In the genomic region with DNA sequence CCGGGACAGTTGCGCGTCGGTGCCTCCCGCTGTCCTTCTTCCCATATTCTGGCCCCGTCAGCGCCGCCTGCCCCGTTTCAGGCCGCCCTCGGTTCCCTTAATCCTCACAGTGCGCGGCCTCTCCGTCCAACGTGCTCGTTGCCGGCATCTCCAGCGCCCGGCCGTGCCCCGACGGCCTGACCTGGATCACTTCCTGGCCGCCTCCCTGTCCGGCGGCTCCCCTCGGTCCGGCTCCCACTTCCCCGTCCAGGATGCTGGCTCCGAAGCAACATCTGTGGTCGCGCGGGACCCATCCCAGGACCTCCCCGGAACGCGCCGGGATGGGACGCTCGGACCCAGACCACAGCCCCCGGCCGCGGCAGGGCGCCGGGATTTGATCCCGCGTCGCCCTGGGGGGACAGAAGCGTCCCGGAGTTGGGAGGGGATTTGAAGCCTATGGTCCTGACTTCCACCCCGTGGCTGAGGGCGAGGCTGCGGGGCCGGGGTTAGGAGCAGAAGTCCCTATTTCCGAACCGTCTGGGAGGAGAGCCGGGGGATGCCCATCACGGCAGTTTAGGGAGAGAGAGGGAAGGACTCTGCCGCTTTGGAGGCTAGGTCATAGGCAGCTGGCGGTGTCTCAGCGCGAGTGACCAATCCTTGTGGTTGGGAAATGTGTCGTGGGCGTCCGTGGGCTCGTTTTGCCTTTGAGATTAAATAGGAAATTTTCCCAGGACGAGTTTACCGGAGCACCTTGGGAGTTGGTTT, we compare ENCODE assay signal across 1 cellular context.
TF ChIP-seq lines count a peak whose summit lies in the region.

No MANE protein-coding gene starts in this region.

TF ChIP-seq in SK-N-SH, 30 proteins besides CTCF, POLR2A, EP300 and RAD21 (continued from another document):
- TF ChIP-seq, protein P1, sequence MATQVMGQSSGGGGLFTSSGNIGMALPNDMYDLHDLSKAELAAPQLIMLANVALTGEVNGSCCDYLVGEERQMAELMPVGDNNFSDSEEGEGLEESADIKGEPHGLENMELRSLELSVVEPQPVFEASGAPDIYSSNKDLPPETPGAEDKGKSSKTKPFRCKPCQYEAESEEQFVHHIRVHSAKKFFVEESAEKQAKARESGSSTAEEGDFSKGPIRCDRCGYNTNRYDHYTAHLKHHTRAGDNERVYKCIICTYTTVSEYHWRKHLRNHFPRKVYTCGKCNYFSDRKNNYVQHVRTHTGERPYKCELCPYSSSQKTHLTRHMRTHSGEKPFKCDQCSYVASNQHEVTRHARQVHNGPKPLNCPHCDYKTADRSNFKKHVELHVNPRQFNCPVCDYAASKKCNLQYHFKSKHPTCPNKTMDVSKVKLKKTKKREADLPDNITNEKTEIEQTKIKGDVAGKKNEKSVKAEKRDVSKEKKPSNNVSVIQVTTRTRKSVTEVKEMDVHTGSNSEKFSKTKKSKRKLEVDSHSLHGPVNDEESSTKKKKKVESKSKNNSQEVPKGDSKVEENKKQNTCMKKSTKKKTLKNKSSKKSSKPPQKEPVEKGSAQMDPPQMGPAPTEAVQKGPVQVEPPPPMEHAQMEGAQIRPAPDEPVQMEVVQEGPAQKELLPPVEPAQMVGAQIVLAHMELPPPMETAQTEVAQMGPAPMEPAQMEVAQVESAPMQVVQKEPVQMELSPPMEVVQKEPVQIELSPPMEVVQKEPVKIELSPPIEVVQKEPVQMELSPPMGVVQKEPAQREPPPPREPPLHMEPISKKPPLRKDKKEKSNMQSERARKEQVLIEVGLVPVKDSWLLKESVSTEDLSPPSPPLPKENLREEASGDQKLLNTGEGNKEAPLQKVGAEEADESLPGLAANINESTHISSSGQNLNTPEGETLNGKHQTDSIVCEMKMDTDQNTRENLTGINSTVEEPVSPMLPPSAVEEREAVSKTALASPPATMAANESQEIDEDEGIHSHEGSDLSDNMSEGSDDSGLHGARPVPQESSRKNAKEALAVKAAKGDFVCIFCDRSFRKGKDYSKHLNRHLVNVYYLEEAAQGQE (IDR thresholded peaks at IDR 0.05; ENCODE audit: low read depth, low read length) = no peak
- no peak for TF ChIP-seq TAF1 (IDR thresholded peaks at IDR 0.05; ENCODE audit: borderline replicate concordance, low read depth, low read length)
- TF ChIP-seq MXI1 (IDR thresholded peaks at IDR 0.05; ENCODE audit: low read depth, low read length) = no peak
- no peak for TF ChIP-seq RFX5 (IDR thresholded peaks at IDR 0.05; ENCODE audit: low read length)
- TF ChIP-seq NRF1 (IDR thresholded peaks at IDR 0.05; ENCODE audit: low read depth, low read length) = no peak
- no peak for TF ChIP-seq MEF2A (IDR thresholded peaks at IDR 0.05; ENCODE audit: borderline replicate concordance, low read depth)
- TF ChIP-seq POLR2AphosphoS5 (IDR thresholded peaks at IDR 0.05; ENCODE audit: low read depth, low read length) = no peak
- no peak for TF ChIP-seq EZH2phosphoT487 (IDR thresholded peaks at IDR 0.05; ENCODE audit: borderline replicate concordance, low read depth)
- TF ChIP-seq RCOR1 (IDR thresholded peaks at IDR 0.05; ENCODE audit: low read length) = no peak
- TF ChIP-seq, protein P2, sequence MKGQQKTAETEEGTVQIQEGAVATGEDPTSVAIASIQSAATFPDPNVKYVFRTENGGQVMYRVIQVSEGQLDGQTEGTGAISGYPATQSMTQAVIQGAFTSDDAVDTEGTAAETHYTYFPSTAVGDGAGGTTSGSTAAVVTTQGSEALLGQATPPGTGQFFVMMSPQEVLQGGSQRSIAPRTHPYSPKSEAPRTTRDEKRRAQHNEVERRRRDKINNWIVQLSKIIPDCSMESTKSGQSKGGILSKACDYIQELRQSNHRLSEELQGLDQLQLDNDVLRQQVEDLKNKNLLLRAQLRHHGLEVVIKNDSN (IDR thresholded peaks at IDR 0.05; ENCODE audit: borderline replicate concordance, low read depth) = no peak
- TF ChIP-seq NFIC (IDR thresholded peaks at IDR 0.05; ENCODE audit: borderline replicate concordance) = no peak
